21 cellular contexts compared by ENCODE assay signal in the genomic region with DNA sequence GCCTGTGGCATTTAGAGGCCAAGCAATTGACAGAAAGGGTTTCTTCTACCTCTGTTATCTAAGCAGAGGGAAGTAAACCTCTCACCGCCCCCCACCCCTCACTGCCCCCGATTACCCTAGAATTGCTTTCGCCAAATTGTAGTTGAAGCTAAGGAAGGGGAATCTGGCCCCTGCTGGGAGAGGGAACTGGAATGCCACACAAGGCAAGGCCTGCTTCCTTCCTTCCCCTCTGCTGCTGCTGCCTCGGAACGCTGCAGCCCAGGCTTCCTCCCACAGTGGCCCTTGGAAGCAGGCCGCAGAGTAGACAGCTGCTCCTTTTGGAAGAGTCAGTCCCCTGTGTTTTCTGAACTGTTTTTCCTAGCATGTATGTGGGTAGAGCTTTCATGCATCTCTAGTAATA. TPM values are rescaled to one million over a fixed set of nuclear protein-coding genes. Genes with fewer than 3 reads are reported as not detected.
DNase-seq lines count a peak whose midpoint lies in the region; TF ChIP-seq lines count a peak whose summit lies in the region.
"Had no signal": no experiment of that assay in that cellular context is flagged by ENCODE, and none has a peak within 500 bp of the region (broad histone marks: within the 10 kb centered on the region; RNA-seq: fewer than 3 reads in every experiment).

No MANE protein-coding gene starts in this region.

- TF ChIP-seq CTCF in endodermal cell (conservative IDR thresholded peaks at IDR 0.05), result no peak

- H3K4me1 Mint-ChIP-seq in endodermal cell, result peaks cover 52% of the 10 kb centered on the region
- H3K4me1 Mint-ChIP-seq in T-helper 2 cell treated with Interferon-gamma antibody and Interleukin-4, amounts not matched to agents 5 μg/mL and 100 μg/mL, for 36 hours (ENCODE audit: low read depth), result peaks cover 23% of the 10 kb centered on the region

- peak overlapping the region; percentile 85 for H3K27ac Mint-ChIP-seq in endodermal cell
- H3K27ac Mint-ChIP-seq in T-helper 2 cell treated with Interferon-gamma antibody and Interleukin-4, amounts not matched to agents 5 μg/mL and 100 μg/mL, for 36 hours, result no peak overlapping the region
- H3K27ac Mint-ChIP-seq: activated CD4-positive, alpha-beta T cell treated with anti-CD3 and anti-CD28 coated beads, Interleukin-2, amount 10 ng/mL, durations not matched to agents 24 days and 14 days; naive thymus-derived CD4-positive, alpha-beta T cell; stimulated activated naive CD8-positive, alpha-beta T cell treated with anti-CD3 and anti-CD28 coated beads, Interleukin-15, amount 100 ng/mL, for 72 hours had no signal

- H3K9ac ChIP-seq in NT2/D1 (ENCODE audit: insufficient read length, low read depth), result no peak overlapping the region
- H3K9ac ChIP-seq in endodermal cell (ENCODE audit: extremely low read depth, low read length, poor library complexity, severe bottlenecking), result no peak overlapping the region

- peaks cover 4% of the 10 kb centered on the region for H3K36me3 Mint-ChIP-seq in endodermal cell (ENCODE audit: low read depth)
- peaks cover 35% of the 10 kb centered on the region for H3K36me3 Mint-ChIP-seq in T-helper 2 cell treated with Interferon-gamma antibody and Interleukin-4, amounts not matched to agents 5 μg/mL and 100 μg/mL, for 36 hours (ENCODE audit: low read depth)

- H3K9me3 ChIP-seq in NT2/D1 (ENCODE audit: insufficient read depth, low read length), result no peaks in the 10 kb centered on the region
- H3K9me3 ChIP-seq in endodermal cell (ENCODE audit: control insufficient read depth, low read length), result no peaks in the 10 kb centered on the region
- H3K9me3 ChIP-seq: BE2C, breast epithelium, gastrocnemius medialis had no signal

- peaks cover 1% of the 10 kb centered on the region for H3K27me3 Mint-ChIP-seq in endodermal cell (ENCODE audit: insufficient read depth)
- no peaks in the 10 kb centered on the region for H3K27me3 Mint-ChIP-seq in T-helper 2 cell treated with Interferon-gamma antibody and Interleukin-4, amounts not matched to agents 5 μg/mL and 100 μg/mL, for 36 hours (ENCODE audit: low read depth)
- H3K27me3 Mint-ChIP-seq: activated CD4-positive, alpha-beta T cell treated with anti-CD3 and anti-CD28 coated beads, Interleukin-2, amount 10 ng/mL, durations not matched to agents 24 days and 14 days; naive thymus-derived CD4-positive, alpha-beta T cell; stimulated activated naive CD8-positive, alpha-beta T cell treated with anti-CD3 and anti-CD28 coated beads, Interleukin-15, amount 100 ng/mL, for 72 hours had no signal

- H3K4me1 ChIP-seq in NT2/D1 (ENCODE audit: insufficient read depth, insufficient read length) (peaks cover 19% of the 10 kb centered on the region), endodermal cell (ENCODE audit: control insufficient read depth, insufficient read depth, low read length) (peaks cover 28% of the 10 kb centered on the region)
- H3K4me1 ChIP-seq: breast epithelium had no signal

- no peak overlapping the region for H3K4me3 ChIP-seq in NT2/D1 (ENCODE audit: insufficient read length, low read depth)
- peak overlapping the region; percentile 68 for H3K4me3 ChIP-seq in endodermal cell (ENCODE audit: low read length)
- H3K4me3 ChIP-seq: breast epithelium, gastrocnemius medialis had no signal

- H3K4me3 Mint-ChIP-seq in endodermal cell, result no peak overlapping the region
- no peak overlapping the region for H3K4me3 Mint-ChIP-seq in T-helper 2 cell treated with Interferon-gamma antibody and Interleukin-4, amounts not matched to agents 5 μg/mL and 100 μg/mL, for 36 hours
- H3K4me3 Mint-ChIP-seq: activated CD4-positive, alpha-beta T cell treated with anti-CD3 and anti-CD28 coated beads, Interleukin-2, amount 10 ng/mL, durations not matched to agents 24 days and 14 days; naive thymus-derived CD4-positive, alpha-beta T cell; stimulated activated naive CD8-positive, alpha-beta T cell treated with anti-CD3 and anti-CD28 coated beads, Interleukin-15, amount 100 ng/mL, for 72 hours had no signal

- peak overlapping the region; percentile 94 for H3K27ac ChIP-seq in endodermal cell (ENCODE audit: low read depth, low read length)
- H3K27ac ChIP-seq: gastrocnemius medialis had no signal

- H3K27me3 ChIP-seq in NT2/D1 (ENCODE audit: insufficient read depth, insufficient read length), result no peaks in the 10 kb centered on the region
- no peaks in the 10 kb centered on the region for H3K27me3 ChIP-seq in endodermal cell (ENCODE audit: control insufficient read depth, insufficient read depth, low read length, poor library complexity, severe bottlenecking)
- H3K27me3 ChIP-seq: BE2C, breast epithelium, gastrocnemius medialis had no signal

- no peaks in the 10 kb centered on the region for H3K9me3 Mint-ChIP-seq in endodermal cell
- no peaks in the 10 kb centered on the region for H3K9me3 Mint-ChIP-seq in T-helper 2 cell treated with Interferon-gamma antibody and Interleukin-4, amounts not matched to agents 5 μg/mL and 100 μg/mL, for 36 hours
- H3K9me3 Mint-ChIP-seq: naive thymus-derived CD4-positive, alpha-beta T cell had no signal

- 47% methylated on average over 4 of the region's 6 CpGs; no CpG with 5 or more reads in 1 of the 2 experiments for WGBS in endodermal cell (ENCODE audit: insufficient coverage in 1 of 2, insufficient read length in 1 of 2), 2 experiments

- H3K36me3 ChIP-seq in NT2/D1 (ENCODE audit: insufficient read depth, insufficient read length, low read length) (peaks cover 7% of the 10 kb centered on the region), endodermal cell (ENCODE audit: control insufficient read depth, insufficient read depth, low read length) (peaks cover 8% of the 10 kb centered on the region)
- H3K36me3 ChIP-seq: breast epithelium had no signal

- peak; percentile 67 for DNase-seq in NT2/D1 (ENCODE audit: low read depth, low spot score)
- DNase-seq in endodermal cell, result peak; percentile 82
- DNase-seq in inferior parietal cortex (ENCODE audit: extremely low spot score), result peak; percentile 32
- peak; percentile 24 for DNase-seq in retina
- DNase-seq in NCI-H146 treated with DMSO at 0.1 percent for 48 hours (lab: John Stamatoyannopoulos, UW; ENCODE audit: unreplicated experiment), result no peak
- no peak for DNase-seq in stimulated activated CD4-positive, alpha-beta T cell treated with anti-CD3 and anti-CD28 coated beads, Interleukin-12 subunit alpha, Interleukin-12 subunit beta, amount 100 ng/mL, for 4 hours
- DNase-seq in kidney tubule cell (ENCODE audit: low spot score), result no peak
- DNase-seq in T-helper 2 cell treated with Interferon-gamma antibody and Interleukin-4, amounts not matched to agents 5 μg/mL and 100 μg/mL, for 36 hours (ENCODE audit: low spot score), result no peak
- DNase-seq: activated CD4-positive, alpha-beta T cell treated with anti-CD3 and anti-CD28 coated beads, Interleukin-2, amount 10 ng/mL, durations not matched to agents 24 days and 14 days; activated naive CD4-positive, alpha-beta T cell treated with anti-CD3 and anti-CD28 coated beads, Interleukin-2, amount 50 U/mL, for 16 hours; activated T-cell treated with anti-CD3 and anti-CD28 coated beads for 4 hours; BE2C; gastrocnemius medialis; left colon; naive thymus-derived CD4-positive, alpha-beta T cell; NCI-H2081 treated with DMSO at 0.1 percent for 48 hours; small intestine; stimulated activated naive CD8-positive, alpha-beta T cell treated with anti-CD3 and anti-CD28 coated beads, Interleukin-15, amount 100 ng/mL, for 72 hours had no signal

RNA-seq across cellular contexts. Expression of gene RLBP1, which starts 21.6 kb away (rescaled TPM):
- not detected for total RNA-seq in endodermal cell
- polyA plus RNA-seq in endodermal cell (2013, experiment 1 of 2), result not detected
- polyA plus RNA-seq in endodermal cell (2013, experiment 2 of 2), result 0.41 TPM
- total RNA-seq: activated CD4-positive, alpha-beta T cell treated with anti-CD3 and anti-CD28 coated beads, Interleukin-2, amount 10 ng/mL, durations not matched to agents 24 days and 14 days; breast epithelium; gastrocnemius medialis; HT1080; left colon; M059J; naive thymus-derived CD4-positive, alpha-beta T cell had no signal
- polyA plus RNA-seq: naive thymus-derived CD4-positive, alpha-beta T cell had no signal

RNA-seq across cellular contexts. Expression of gene FANCI, which starts 44.0 kb away (rescaled TPM):
- 100 to 1,000 TPM in 1 of 2 donors, 10 to 100 TPM in 1; 94.5 to 173 TPM for total RNA-seq in endodermal cell
- polyA plus RNA-seq in endodermal cell (2013, experiment 1 of 2), result 88.2 TPM
- polyA plus RNA-seq in endodermal cell (2013, experiment 2 of 2), result 86.2 TPM

Comparison
In these comparisons a context has a peak if more than half of its experiments do, and no peak if none do; other contexts are left out.
1. DNase-seq: peak in NT2/D1 (single experiment), endodermal cell (single experiment), inferior parietal cortex (single experiment) and retina (single experiment); none in NCI-H146 treated with DMSO at 0.1 percent for 48 hours (single experiment), stimulated activated CD4-positive, alpha-beta T cell treated with anti-CD3 and anti-CD28 coated beads, Interleukin-12 subunit alpha, Interleukin-12 subunit beta, amount 100 ng/mL, for 4 hours (single experiment), kidney tubule cell (single experiment) and T-helper 2 cell treated with Interferon-gamma antibody and Interleukin-4, amounts not matched to agents 5 μg/mL and 100 μg/mL, for 36 hours (single experiment).